In genomic region chr17:4679652-4680051, GRCh38 we compare ENCODE assay signal across 1 cellular context.
A peak's percentile ranks its signal among the peaks of the same experiment; 100 is the strongest.
TF ChIP-seq lines count a peak whose summit lies in the region.

No MANE protein-coding gene starts in this region.

TF ChIP-seq in GM12878, 131 proteins besides CTCF, POLR2A, EP300 and RAD21:
- TF ChIP-seq IRF3 (IDR thresholded peaks at IDR 0.05) (no peak), KDM1A (IDR thresholded peaks at IDR 0.05; ENCODE audit: borderline replicate concordance) (no peak), PKNOX1 (IDR thresholded peaks at IDR 0.05) (no peak), DPF2 (IDR thresholded peaks at IDR 0.05) (no peak), CEBPB (IDR thresholded peaks at IDR 0.05; ENCODE audit: borderline replicate concordance in 1 of 2, low read depth in 2 of 2, low read length in 2 of 2) (no peak), HSF1 (IDR thresholded peaks at IDR 0.05; ENCODE audit: low read depth, low read length) (no peak), ZNF217 (IDR thresholded peaks at IDR 0.05) (no peak), HDGF (IDR thresholded peaks at IDR 0.05) (no peak)
- TF ChIP-seq, protein P1, sequence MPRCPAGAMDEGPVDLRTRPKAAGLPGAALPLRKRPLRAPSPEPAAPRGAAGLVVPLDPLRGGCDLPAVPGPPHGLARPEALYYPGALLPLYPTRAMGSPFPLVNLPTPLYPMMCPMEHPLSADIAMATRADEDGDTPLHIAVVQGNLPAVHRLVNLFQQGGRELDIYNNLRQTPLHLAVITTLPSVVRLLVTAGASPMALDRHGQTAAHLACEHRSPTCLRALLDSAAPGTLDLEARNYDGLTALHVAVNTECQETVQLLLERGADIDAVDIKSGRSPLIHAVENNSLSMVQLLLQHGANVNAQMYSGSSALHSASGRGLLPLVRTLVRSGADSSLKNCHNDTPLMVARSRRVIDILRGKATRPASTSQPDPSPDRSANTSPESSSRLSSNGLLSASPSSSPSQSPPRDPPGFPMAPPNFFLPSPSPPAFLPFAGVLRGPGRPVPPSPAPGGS (IDR thresholded peaks at IDR 0.05; ENCODE audit: borderline replicate concordance, insufficient read depth, low read depth, low read length, poor library complexity, severe bottlenecking), result peak; percentile 91
- TF ChIP-seq, protein P2, sequence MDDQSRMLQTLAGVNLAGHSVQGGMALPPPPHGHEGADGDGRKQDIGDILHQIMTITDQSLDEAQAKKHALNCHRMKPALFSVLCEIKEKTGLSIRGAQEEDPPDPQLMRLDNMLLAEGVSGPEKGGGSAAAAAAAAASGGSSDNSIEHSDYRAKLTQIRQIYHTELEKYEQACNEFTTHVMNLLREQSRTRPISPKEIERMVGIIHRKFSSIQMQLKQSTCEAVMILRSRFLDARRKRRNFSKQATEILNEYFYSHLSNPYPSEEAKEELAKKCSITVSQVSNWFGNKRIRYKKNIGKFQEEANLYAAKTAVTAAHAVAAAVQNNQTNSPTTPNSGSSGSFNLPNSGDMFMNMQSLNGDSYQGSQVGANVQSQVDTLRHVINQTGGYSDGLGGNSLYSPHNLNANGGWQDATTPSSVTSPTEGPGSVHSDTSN (IDR thresholded peaks at IDR 0.05; ENCODE audit: insufficient replicate concordance, low read depth, low read length), result peak; percentile 33
